7 cellular contexts compared by ENCODE assay signal in the genomic region with DNA sequence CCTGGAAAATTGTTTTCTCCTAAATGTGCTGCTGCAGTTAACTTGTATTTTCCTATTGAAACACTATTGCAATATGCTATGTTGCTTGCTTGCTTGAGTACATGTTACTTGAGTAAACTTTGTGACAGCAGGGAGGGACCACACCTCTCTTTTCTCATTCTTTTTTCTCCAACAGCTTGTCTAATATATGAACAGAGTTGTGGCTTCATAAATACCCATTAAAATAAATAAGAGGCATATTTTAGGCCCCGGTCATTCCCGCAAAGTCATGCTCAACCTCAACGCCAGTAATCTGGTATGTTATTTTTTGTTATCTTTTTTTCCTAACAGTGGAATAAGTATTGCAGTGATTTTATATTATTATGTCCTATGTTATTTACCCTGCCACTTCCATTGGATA.
DNase-seq lines count a peak whose midpoint lies in the region; ATAC-seq and TF ChIP-seq lines count a peak whose summit lies in the region.
"Not testable (repeated sequence)": the region's sequence is repeated elsewhere in the genome, so short reads cannot be mapped to it uniquely, and the experiment has no call there.

No MANE protein-coding gene starts in this region.

- in situ Hi-C loops in astrocyte of the cerebellum (cut with HindIII; ENCODE audit: low sequenced_read_pairs), result not testable (repeated sequence)

- not testable (repeated sequence) for H3K4me2 ChIP-seq in HCT116 (ENCODE audit: low read length); PC-3 (ENCODE audit: low read length); skeletal muscle satellite cell (ENCODE audit: low read length)

- not testable (repeated sequence) for TF ChIP-seq CTCF in BJ (IDR thresholded peaks at IDR 0.05; ENCODE audit: insufficient read depth, low read depth, low read length); HCT116 (IDR thresholded peaks at IDR 0.05 in 2 of 3, conservative IDR thresholded peaks at IDR 0.05 in 1 of 3; ENCODE audit: borderline replicate concordance in 1 of 3, insufficient read depth in 1 of 3, low read depth in 2 of 3, low read length in 2 of 3); PC-3 (conservative IDR thresholded peaks at IDR 0.05; ENCODE audit: low read depth, low read length); astrocyte of the cerebellum (IDR thresholded peaks at IDR 0.05; ENCODE audit: low read depth, low read length, missing control alignments)

- not testable (repeated sequence) for H3K9ac ChIP-seq in HCT116 (ENCODE audit: low read length); PC-3 (ENCODE audit: low read length)
- peak overlapping the region; percentile 56 for H3K9ac ChIP-seq in skeletal muscle satellite cell (ENCODE audit: low read depth, low read length)

- H3K4me1 ChIP-seq in HCT116 (ENCODE audit: control insufficient read depth in 1 of 2, insufficient read depth in 2 of 2, low read length in 2 of 2), result peaks cover 0 to 10% of the 10 kb centered on the region in 2 experiments; a peak in 2 of 4 replicates
- not testable (repeated sequence) for H3K4me1 ChIP-seq in PC-3 (ENCODE audit: insufficient read depth, low read length)
- peaks cover 37% of the 10 kb centered on the region for H3K4me1 ChIP-seq in skeletal muscle satellite cell (ENCODE audit: control insufficient read depth, insufficient read depth, low read length)

- DNase-seq in BJ (ENCODE audit: low read depth) (peak; percentile 47), PC-3 (peak; percentile 20), astrocyte of the cerebellum (ENCODE audit: low read depth) (peak; percentile 55), dedifferentiated amniotic fluid mesenchymal stem cell (ENCODE audit: extremely low spot score) (peak; percentile 63), glomerular visceral epithelial cell (ENCODE audit: extremely low spot score) (peak; percentile 49)
- not testable (repeated sequence) for DNase-seq in HCT116 (ENCODE audit: low read depth, low spot score)

- POLR2A ChIA-PET in BJ (lab: Charles Lee); HCT116 (lab: Charles Lee); PC-3 (lab: Charles Lee; ENCODE audit: unreplicated experiment): not testable (repeated sequence)

- not testable (repeated sequence) for H4K20me1 ChIP-seq in HCT116 (ENCODE audit: insufficient read depth); PC-3 (ENCODE audit: low read length)

- not testable (repeated sequence) for H3K36me3 ChIP-seq in BJ (ENCODE audit: control insufficient read depth, insufficient read depth, low read length); HCT116 (ENCODE audit: control insufficient read depth in 1 of 2, insufficient read depth in 2 of 2, low read length in 2 of 2); PC-3 (ENCODE audit: low read depth, low read length); skeletal muscle satellite cell (ENCODE audit: insufficient read depth, low read length)

- not testable (repeated sequence) for H3K9me3 ChIP-seq in HCT116 (ENCODE audit: control insufficient read depth in 1 of 2, insufficient read depth in 1 of 2, low read depth in 1 of 2, low read length in 2 of 2); PC-3 (ENCODE audit: low read length); skeletal muscle satellite cell (replicated peaks; ENCODE audit: low read length)

- H3K9me2 ChIP-seq in HCT116 (ENCODE audit: insufficient read depth); PC-3 (replicated peaks; ENCODE audit: low read length): not testable (repeated sequence)

- intact Hi-C loops in HCT116 (cut with micrococcal nuclease); PC-3 (cut with micrococcal nuclease): not testable (repeated sequence)

- H3K27ac ChIP-seq in HCT116 (ENCODE audit: low read depth, low read length); PC-3 (ENCODE audit: low read length): not testable (repeated sequence)

- not testable (repeated sequence) for H3K4me3 ChIP-seq in BJ (ENCODE audit: low read depth, low read length); HCT116 (replicated peaks in 1 of 2; ENCODE audit: low read depth in 1 of 2, low read length in 2 of 2); PC-3 (ENCODE audit: low read length); astrocyte of the cerebellum (ENCODE audit: low read depth, low read length); skeletal muscle satellite cell (ENCODE audit: low read length)

- H2AFZ ChIP-seq in HCT116 (ENCODE audit: low read depth, low read length, poor library complexity, severe bottlenecking), result peak overlapping the region; percentile 35
- not testable (repeated sequence) for H2AFZ ChIP-seq in PC-3 (ENCODE audit: low read length)

- BruUV-seq in HCT116 (replicated peaks; lab: Mats Ljungman, UMichigan); PC-3 (replicated peaks; lab: Mats Ljungman, UMichigan): not testable (repeated sequence)

- H3K79me2 ChIP-seq in HCT116 (ENCODE audit: insufficient read depth, low read length); PC-3 (ENCODE audit: low read length): not testable (repeated sequence)

- RAD21 ChIA-PET in HCT116 (lab: Charles Lee; ENCODE audit: low non-redundant PET in 1 of 2, low total read pairs in 2 of 2, uncharacterized antibody in 2 of 2, unreplicated experiment in 2 of 2), result not testable (repeated sequence)

- H3K27me3 ChIP-seq in BJ (ENCODE audit: control insufficient read depth, insufficient read depth, low read length); HCT116 (ENCODE audit: insufficient read depth, low read length); PC-3 (ENCODE audit: low read length); skeletal muscle satellite cell (ENCODE audit: control insufficient read depth, insufficient read depth, low read length): not testable (repeated sequence)

- not testable (repeated sequence) for ATAC-seq in HCT116, PC-3

- not testable (repeated sequence) for TF ChIP-seq RAD21 in HCT116 (IDR thresholded peaks at IDR 0.05; ENCODE audit: low read depth)

- CTCF ChIA-PET in BJ (lab: Yijun Ruan, JAX); HCT116 (lab: Charles Lee); PC-3 (lab: Charles Lee): not testable (repeated sequence)

- not testable (repeated sequence) for TF ChIP-seq POLR2A in HCT116 (IDR thresholded peaks at IDR 0.05; ENCODE audit: borderline replicate concordance, extremely low read depth, insufficient read depth, insufficient read length)

- H3F3A ChIP-seq in PC-3 (ENCODE audit: low read length, unreplicated experiment), result not testable (repeated sequence)
